13 cellular contexts compared by ENCODE assay signal in the genomic region with DNA sequence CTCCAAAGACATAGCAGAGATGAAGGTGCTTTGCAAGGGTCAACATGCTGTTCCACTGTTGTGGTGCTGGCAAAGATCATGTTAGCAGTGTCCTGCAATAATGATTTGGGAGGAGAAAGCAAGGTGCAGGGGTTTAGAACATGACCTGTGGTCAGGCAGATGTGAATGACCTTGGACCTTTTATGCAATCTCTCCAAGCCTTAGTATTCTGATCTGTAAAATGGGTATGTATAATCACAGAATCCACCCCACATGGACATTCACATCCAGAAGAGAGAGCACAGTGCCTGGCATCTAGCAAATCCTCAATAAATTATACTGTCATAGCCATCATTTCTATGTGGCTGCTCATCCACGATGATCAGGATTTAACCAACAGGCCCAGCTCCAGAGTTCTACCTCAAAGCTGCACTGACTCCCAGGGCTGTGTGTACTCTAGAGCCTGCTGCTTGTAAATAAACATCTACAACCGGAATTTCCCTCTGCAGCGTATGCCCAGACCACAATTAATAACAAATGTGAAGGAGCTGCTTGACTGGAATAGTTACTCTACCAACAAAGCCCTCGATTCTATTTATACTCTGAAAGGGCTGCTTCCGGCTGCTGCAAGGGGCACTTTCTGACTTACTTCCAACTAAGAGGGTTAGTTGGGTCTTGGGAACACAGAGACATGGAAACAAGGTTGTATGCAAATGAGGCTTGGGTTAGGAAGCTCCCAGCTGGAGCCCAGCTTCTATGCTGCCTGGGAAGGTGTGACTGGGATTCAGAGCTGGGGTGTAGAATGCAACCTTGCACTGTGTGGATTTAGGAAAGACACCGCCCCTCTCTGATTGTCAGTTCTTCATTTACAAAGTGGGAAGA.
A peak's percentile ranks its signal among the peaks of the same experiment; 100 is the strongest.
DNase-seq lines count a peak whose midpoint lies in the region; ATAC-seq and TF ChIP-seq lines count a peak whose summit lies in the region.
"Had no signal": no experiment of that assay in that cellular context is flagged by ENCODE, and none has a peak within 500 bp of the region (broad histone marks: within the 10 kb centered on the region; RNA-seq: fewer than 3 reads in every experiment).

No MANE protein-coding gene starts in this region.

- TF ChIP-seq POLR2A in breast epithelium (IDR thresholded peaks at IDR 0.05): no peak

- H3K9me3 ChIP-seq in breast epithelium (no peaks in the 10 kb centered on the region), mammary epithelial cell (replicated peaks; ENCODE audit: insufficient read depth, low read length) (no peaks in the 10 kb centered on the region), NT2/D1 (ENCODE audit: insufficient read depth, low read length) (no peaks in the 10 kb centered on the region)

- peaks cover 0 to 6% of the 10 kb centered on the region in 2 donors for H3K4me1 ChIP-seq in breast epithelium
- no peaks in the 10 kb centered on the region for H3K4me1 ChIP-seq in mammary epithelial cell (ENCODE audit: insufficient read depth, low read length)
- H3K4me1 ChIP-seq in NT2/D1 (ENCODE audit: insufficient read depth, insufficient read length): peaks cover 6% of the 10 kb centered on the region

- H3K79me2 ChIP-seq in mammary epithelial cell (ENCODE audit: insufficient read depth, low read length): no peaks in the 10 kb centered on the region

- H3K4me2 ChIP-seq in mammary epithelial cell (ENCODE audit: insufficient read depth, low read depth, low read length): no peak overlapping the region

- H3K27ac ChIP-seq in breast epithelium (peak overlapping the region; percentile 6 to 69), mammary epithelial cell (ENCODE audit: insufficient read depth, low read depth, low read length) (no peak overlapping the region)

- no peak overlapping the region for H3K9ac ChIP-seq in mammary epithelial cell (ENCODE audit: insufficient read depth, low read length)
- H3K9ac ChIP-seq in NT2/D1 (ENCODE audit: insufficient read length, low read depth): no peak overlapping the region

- BruUV-seq in mammary epithelial cell (replicated peaks; lab: Mats Ljungman, UMichigan): no TSS peak

- WGBS in mammary epithelial cell (ENCODE audit: low coverage, missing lambda C conversion rate): 71% methylated on average over 5 of the region's 6 CpGs

- no peaks in the 10 kb centered on the region for H4K20me1 ChIP-seq in mammary epithelial cell (ENCODE audit: insufficient read depth, low read length)

- intact Hi-C loops in breast epithelium (cut with DNase I; ENCODE audit: low total_unique reads): no loop called here
- intact Hi-C loops in mammary epithelial cell (cut with micrococcal nuclease): loop anchor here (5.0 kb wide), 1 partner anchor 262 kb away; no protein-coding TSS in a partner anchor
- intact Hi-C loops in sciatic nerve (cut with DNase I): no loop called here

- dilution Hi-C loops in mammary epithelial cell (cut with HindIII; ENCODE audit: low sequenced_read_pairs): no loop called here

- no peaks in the 10 kb centered on the region for H3K27me3 ChIP-seq in breast epithelium
- H3K27me3 ChIP-seq in mammary epithelial cell (ENCODE audit: insufficient read depth, low read length): no peaks in the 10 kb centered on the region
- H3K27me3 ChIP-seq in NT2/D1 (ENCODE audit: insufficient read depth, insufficient read length): no peaks in the 10 kb centered on the region

- H3K36me3 ChIP-seq in breast epithelium (no peaks in the 10 kb centered on the region), mammary epithelial cell (ENCODE audit: insufficient read depth, low read length) (no peaks in the 10 kb centered on the region), NT2/D1 (ENCODE audit: insufficient read depth, insufficient read length, low read length) (no peaks in the 10 kb centered on the region)

- DNase-seq in breast epithelium (ENCODE audit: low spot score in 2 of 2): peak in 1 of 2 donors; percentile 36
- no peak for DNase-seq in mammary epithelial cell
- peak; percentile 43 for DNase-seq in NT2/D1 (ENCODE audit: low read depth, low spot score)
- peak; percentile 25 for DNase-seq in globus pallidus (ENCODE audit: low spot score)
- DNase-seq in ureter (ENCODE audit: low spot score): peak; percentile 51
- no peak for DNase-seq in stimulated activated naive CD4-positive, alpha-beta T cell (lab: John Stamatoyannopoulos, UW)
- no peak for DNase-seq in sciatic nerve (ENCODE audit: low spot score)
- DNase-seq: activated CD4-positive, alpha-beta T cell treated with anti-CD3 and anti-CD28 coated beads, Interleukin-2, amount 50 U/mL, for 48 hours; activated naive CD8-positive, alpha-beta T cell treated with anti-CD3 and anti-CD28 coated beads, Interleukin-2, amount 10 ng/mL, durations not matched to agents 7 days and 5 days; effector memory CD8-positive, alpha-beta T cell; NCI-H446 treated with DMSO at 0.1 percent for 48 hours; stimulated activated CD4-positive, alpha-beta T cell treated with anti-CD3 and anti-CD28 coated beads, Interleukin-4, amount 100 ng/mL, for 24 hours had no signal

- TF ChIP-seq CTCF in breast epithelium (IDR thresholded peaks at IDR 0.05): no peak
- no peak for TF ChIP-seq CTCF in mammary epithelial cell (conservative IDR thresholded peaks at IDR 0.05 in 1 of 2, IDR thresholded peaks at IDR 0.05 in 1 of 2; ENCODE audit: extremely low read depth in 1 of 2, insufficient read depth in 1 of 2, low read depth in 1 of 2, low read length in 2 of 2)

- no peak overlapping the region for H2AFZ ChIP-seq in mammary epithelial cell (ENCODE audit: low read depth, low read length)

- in situ Hi-C loops in mammary epithelial cell (cut with MboI; ENCODE audit: low sequenced_read_pairs in 2 of 2): no loop called here

- ATAC-seq in GM21381 (IDR thresholded peaks at IDR 0.05; ENCODE audit: unreplicated experiment): no peak
- ATAC-seq in sciatic nerve: no peak
- ATAC-seq: effector memory CD8-positive, alpha-beta T cell had no signal

- CTCF ChIA-PET in mammary epithelial cell (lab: Charles Lee; ENCODE audit: low non-redundant PET): no interaction called here

- H3K4me3 ChIP-seq in breast epithelium (no peak overlapping the region), mammary epithelial cell (replicated peaks in 1 of 3; ENCODE audit: insufficient read depth in 1 of 3, low read depth in 2 of 3, low read length in 3 of 3) (no peak overlapping the region), NT2/D1 (ENCODE audit: insufficient read length, low read depth) (no peak overlapping the region)

Comparison
In these comparisons a context has a peak if more than half of its experiments do, and no peak if none do; other contexts are left out.
1. DNase-seq: peak in NT2/D1 (single experiment), globus pallidus (single experiment) and ureter (single experiment); none in mammary epithelial cell (single experiment), stimulated activated naive CD4-positive, alpha-beta T cell (0 of 6) and sciatic nerve (single experiment).